Comparison of ENCODE assay signal across 16 cellular contexts in the genomic region with DNA sequence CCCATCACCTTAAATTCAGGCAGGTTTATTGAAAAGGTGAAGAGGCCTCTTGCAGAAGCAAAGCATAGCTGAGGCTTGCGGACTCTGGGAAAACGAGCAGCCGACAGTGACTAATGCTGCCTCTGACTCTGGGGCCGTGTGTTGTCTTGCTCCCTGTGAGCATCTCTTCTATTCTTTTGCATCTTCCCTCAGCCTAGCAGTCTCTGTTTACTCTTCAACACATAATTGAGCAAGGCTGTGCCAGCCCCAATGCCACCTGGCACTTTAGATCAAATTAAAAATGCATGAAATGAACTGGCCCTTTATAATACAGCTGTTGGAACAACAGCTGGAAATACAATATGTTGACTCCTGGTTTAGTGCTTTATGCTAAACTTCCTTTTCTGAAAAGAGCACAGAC. TPM values are rescaled to one million over a fixed set of nuclear protein-coding genes. Genes with fewer than 3 reads are reported as not detected.
A peak's percentile ranks its signal among the peaks of the same experiment; 100 is the strongest.
DNase-seq lines count a peak whose midpoint lies in the region; ATAC-seq and TF ChIP-seq lines count a peak whose summit lies in the region.
"Had no signal": no experiment of that assay in that cellular context is flagged by ENCODE, and none has a peak within 500 bp of the region (broad histone marks: within the 10 kb centered on the region; RNA-seq: fewer than 3 reads in every experiment).

No MANE protein-coding gene starts in this region.

- ATAC-seq in HG03521 (IDR thresholded peaks at IDR 0.05; ENCODE audit: unreplicated experiment) (no peak), HG03159 (IDR thresholded peaks at IDR 0.05; ENCODE audit: unreplicated experiment) (no peak)
- ATAC-seq: A549, heart left ventricle, right lobe of liver, T-helper 17 cell had no signal

- H3K27me3 ChIP-seq in smooth muscle cell (ENCODE audit: low read depth), result no peaks in the 10 kb centered on the region
- H3K27me3 ChIP-seq: cardiac muscle cell, right lobe of liver had no signal

- DNase-seq in NCI-H2171 treated with DMSO at 0.1 percent for 48 hours (lab: John Stamatoyannopoulos, UW), result peak; percentile 25
- DNase-seq in NCI-H2171 (lab: John Stamatoyannopoulos, UW), result no peak
- peak; percentile 94 for DNase-seq in NCI-H345 (lab: John Stamatoyannopoulos, UW)
- DNase-seq in globus pallidus (ENCODE audit: low spot score), result peak; percentile 21
- no peak for DNase-seq in smooth muscle cell (lab: John Stamatoyannopoulos, UW; ENCODE audit: unreplicated experiment)
- DNase-seq in erythroblast (lab: John Stamatoyannopoulos, UW), result no peak
- DNase-seq: CD4-positive, CD25-positive, alpha-beta regulatory T cell; effector CD4-positive, alpha-beta T cell; heart left ventricle; right lobe of liver; T-helper 17 cell had no signal

- H3K36me3 ChIP-seq in smooth muscle cell (ENCODE audit: low read depth), result no peaks in the 10 kb centered on the region
- H3K36me3 ChIP-seq: cardiac muscle cell, heart left ventricle, right lobe of liver had no signal

- H3K4me1 ChIP-seq in smooth muscle cell (ENCODE audit: low read depth), result no peaks in the 10 kb centered on the region
- H3K4me1 ChIP-seq: A549, heart left ventricle, right lobe of liver had no signal

- no peak overlapping the region for H3K9ac ChIP-seq in smooth muscle cell (ENCODE audit: low read depth)

- no peak overlapping the region for H3K27ac ChIP-seq in smooth muscle cell (ENCODE audit: low read depth)
- H3K27ac ChIP-seq: A549, cardiac muscle cell, heart left ventricle, right lobe of liver had no signal

- no peak overlapping the region for H2AFZ ChIP-seq in smooth muscle cell (ENCODE audit: low read depth)

- H3K4me3 ChIP-seq in smooth muscle cell, result no peak overlapping the region
- H3K4me3 ChIP-seq: A549, cardiac muscle cell, heart left ventricle, right lobe of liver had no signal

- no peaks in the 10 kb centered on the region for H3F3A ChIP-seq in smooth muscle cell (ENCODE audit: low read depth)

- no peaks in the 10 kb centered on the region for H4K20me1 ChIP-seq in smooth muscle cell (ENCODE audit: low read depth)

- no peak for TF ChIP-seq POLR2A in erythroblast (IDR thresholded peaks at IDR 0.05; ENCODE audit: low read length)

- WGBS in smooth muscle cell (ENCODE audit: low lambda C conversion rate), result 41% methylated on average over 4 of the region's 4 CpGs

- no peak for TF ChIP-seq CTCF in smooth muscle cell (IDR thresholded peaks at IDR 0.05; ENCODE audit: borderline replicate concordance, insufficient read depth, poor library complexity, severe bottlenecking)

- no peaks in the 10 kb centered on the region for H3K79me2 ChIP-seq in smooth muscle cell (ENCODE audit: low read depth)

- H3K9me3 ChIP-seq in smooth muscle cell (replicated peaks; ENCODE audit: low read depth), result no peaks in the 10 kb centered on the region
- H3K9me3 ChIP-seq: A549, heart left ventricle, right lobe of liver had no signal

- peak overlapping the region; percentile 27 for H3K4me2 ChIP-seq in smooth muscle cell
- H3K4me2 ChIP-seq: A549 had no signal

RNA-seq across cellular contexts. Expression of a gene that starts 18.4 kb away (rescaled TPM):
- not detected in 2 replicates for total RNA-seq in smooth muscle cell
- polyA plus RNA-seq in smooth muscle cell, result 0.30 TPM in 1 of 2 replicates, not detected in the other
- total RNA-seq: cardiac muscle cell; CD4-positive, CD25-positive, alpha-beta regulatory T cell; heart left ventricle; OCI-LY7 had no signal
- polyA plus RNA-seq: A549, cardiac muscle cell had no signal

Comparison
In these comparisons a context has a peak if more than half of its experiments do, and no peak if none do; other contexts are left out.
1. DNase-seq: peak in NCI-H2171 treated with DMSO at 0.1 percent for 48 hours (single experiment), NCI-H345 (single experiment) and globus pallidus (single experiment); none in NCI-H2171 (single experiment), smooth muscle cell (single experiment) and erythroblast (0 of 2).